Comparison of ENCODE assay signal across 1 cellular context in the genomic region with DNA sequence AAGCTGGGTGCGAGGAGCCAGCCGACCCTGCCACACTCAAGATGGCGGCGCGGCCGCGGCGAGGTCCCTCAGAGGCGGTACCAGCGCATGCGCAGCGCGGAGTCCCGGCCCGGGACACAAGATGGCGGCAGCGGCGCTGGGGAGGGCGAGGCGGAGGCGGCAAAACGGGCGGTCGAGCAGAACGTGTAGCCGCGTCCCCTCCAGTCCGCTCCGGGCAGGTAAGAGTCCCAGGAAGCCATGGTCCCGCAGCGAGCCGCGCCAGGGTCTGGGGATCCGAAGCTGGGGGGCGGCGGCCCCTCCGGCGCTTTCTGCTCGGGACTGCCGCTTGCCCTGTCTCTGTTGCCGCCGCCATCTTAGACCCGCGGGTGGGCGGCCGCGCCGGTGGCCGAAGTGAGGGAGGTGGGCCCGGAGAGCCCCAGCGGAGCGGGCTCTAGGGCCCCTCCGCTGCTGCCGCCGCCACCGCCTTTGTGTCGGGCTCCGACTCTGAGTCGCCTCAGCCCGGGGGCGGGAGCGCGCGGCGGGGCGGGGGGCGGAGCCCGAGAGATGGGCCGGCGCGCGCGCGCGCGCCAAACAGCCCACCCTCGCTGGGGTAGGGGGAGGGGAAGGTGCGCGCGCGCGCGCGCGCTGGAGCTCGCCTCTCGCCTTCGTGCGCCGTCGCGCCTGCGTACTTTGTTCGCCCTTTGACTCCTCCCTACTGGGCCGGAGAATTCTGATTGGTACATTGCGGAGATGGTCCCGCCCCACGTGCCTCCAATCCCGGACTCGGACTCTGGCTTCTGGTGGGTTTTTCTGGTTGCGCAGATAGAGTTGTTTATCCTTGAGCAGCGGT.
TF ChIP-seq lines count a peak whose summit lies in the region.

A gene (plus strand): TSS at position 97 of the 829 bp plus-strand sequence. CDS start 4,317 bp downstream, outside the sequence.

TF ChIP-seq in SK-N-SH, 30 proteins besides CTCF, POLR2A, EP300 and RAD21 (continued from another document):
- TF ChIP-seq, protein P1, sequence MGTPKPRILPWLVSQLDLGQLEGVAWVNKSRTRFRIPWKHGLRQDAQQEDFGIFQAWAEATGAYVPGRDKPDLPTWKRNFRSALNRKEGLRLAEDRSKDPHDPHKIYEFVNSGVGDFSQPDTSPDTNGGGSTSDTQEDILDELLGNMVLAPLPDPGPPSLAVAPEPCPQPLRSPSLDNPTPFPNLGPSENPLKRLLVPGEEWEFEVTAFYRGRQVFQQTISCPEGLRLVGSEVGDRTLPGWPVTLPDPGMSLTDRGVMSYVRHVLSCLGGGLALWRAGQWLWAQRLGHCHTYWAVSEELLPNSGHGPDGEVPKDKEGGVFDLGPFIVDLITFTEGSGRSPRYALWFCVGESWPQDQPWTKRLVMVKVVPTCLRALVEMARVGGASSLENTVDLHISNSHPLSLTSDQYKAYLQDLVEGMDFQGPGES (IDR thresholded peaks at IDR 0.05; ENCODE audit: low read depth, low read length) = no peak
- TF ChIP-seq, protein P2, sequence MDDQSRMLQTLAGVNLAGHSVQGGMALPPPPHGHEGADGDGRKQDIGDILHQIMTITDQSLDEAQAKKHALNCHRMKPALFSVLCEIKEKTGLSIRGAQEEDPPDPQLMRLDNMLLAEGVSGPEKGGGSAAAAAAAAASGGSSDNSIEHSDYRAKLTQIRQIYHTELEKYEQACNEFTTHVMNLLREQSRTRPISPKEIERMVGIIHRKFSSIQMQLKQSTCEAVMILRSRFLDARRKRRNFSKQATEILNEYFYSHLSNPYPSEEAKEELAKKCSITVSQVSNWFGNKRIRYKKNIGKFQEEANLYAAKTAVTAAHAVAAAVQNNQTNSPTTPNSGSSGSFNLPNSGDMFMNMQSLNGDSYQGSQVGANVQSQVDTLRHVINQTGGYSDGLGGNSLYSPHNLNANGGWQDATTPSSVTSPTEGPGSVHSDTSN (IDR thresholded peaks at IDR 0.05) = 0 out of 2 replicates have a peak, but pooled peaks have one; percentile 8
- TF ChIP-seq, protein P3, sequence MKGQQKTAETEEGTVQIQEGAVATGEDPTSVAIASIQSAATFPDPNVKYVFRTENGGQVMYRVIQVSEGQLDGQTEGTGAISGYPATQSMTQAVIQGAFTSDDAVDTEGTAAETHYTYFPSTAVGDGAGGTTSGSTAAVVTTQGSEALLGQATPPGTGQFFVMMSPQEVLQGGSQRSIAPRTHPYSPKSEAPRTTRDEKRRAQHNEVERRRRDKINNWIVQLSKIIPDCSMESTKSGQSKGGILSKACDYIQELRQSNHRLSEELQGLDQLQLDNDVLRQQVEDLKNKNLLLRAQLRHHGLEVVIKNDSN (IDR thresholded peaks at IDR 0.05; ENCODE audit: borderline replicate concordance, low read depth) = peak; percentile 78
